19 cellular contexts compared by ENCODE assay signal in genomic region chr10:78911533-78912340, GRCh38.
DNase-seq lines count a peak whose midpoint lies in the region; ATAC-seq and TF ChIP-seq lines count a peak whose summit lies in the region.
"Had no signal": no experiment of that assay in that cellular context is flagged by ENCODE, and none has a peak within 500 bp of the region (broad histone marks: within the 10 kb centered on the region; RNA-seq: fewer than 3 reads in every experiment).

No MANE protein-coding gene starts in this region.

- H3K27me3 Mint-ChIP-seq in brain (no peaks in the 10 kb centered on the region), nephron (ENCODE audit: low read depth) (peaks cover 40% of the 10 kb centered on the region)
- H3K27me3 Mint-ChIP-seq in natural killer cell treated with Interleukin-12 subunit alpha and Interleukin-12 subunit beta and Interleukin-15 and Interleukin-18, amount 100 ng/mL, for 72 hours = no peaks in the 10 kb centered on the region
- H3K27me3 Mint-ChIP-seq: CD4-positive, alpha-beta T cell had no signal

- WGBS in heart left ventricle, 4 donors = 67 to 78% (median 71%) methylated on average over 10 of the region's 10 CpGs

- DNase-seq in Right ventricle myocardium superior = no peak
- no peak for DNase-seq in heart left ventricle
- DNase-seq in upper lobe of right lung = peak; percentile 68
- no peak for DNase-seq in H7
- no peak for DNase-seq in medulla oblongata (ENCODE audit: extremely low spot score)
- no peak for DNase-seq in natural killer cell treated with Interleukin-12 subunit alpha and Interleukin-12 subunit beta and Interleukin-15 and Interleukin-18, amount 100 ng/mL, for 72 hours (ENCODE audit: low spot score)
- DNase-seq: Calu3; CD4-positive, alpha-beta T cell; DND-41; GDM1; GOT3; NCI-H1417 treated with DMSO at 0.1 percent for 48 hours; NCI-H2029; NCI-H2227 treated with DMSO at 0.1 percent for 48 hours; NCI-H526 treated with DMSO at 0.1 percent for 48 hours; SJCRH30 had no signal

- H3K4me3 ChIP-seq in heart left ventricle = no peak overlapping the region
- H3K4me3 ChIP-seq in upper lobe of right lung = no peak overlapping the region
- H3K4me3 ChIP-seq in H7 (ENCODE audit: insufficient read depth, low read depth, low read length) = no peak overlapping the region
- H3K4me3 ChIP-seq: A549, SJCRH30 had no signal

- H3K27me3 ChIP-seq in heart left ventricle (no peaks in the 10 kb centered on the region), upper lobe of right lung (no peaks in the 10 kb centered on the region), H7 (ENCODE audit: control insufficient read depth, insufficient read depth, low read length) (peaks cover 2% of the 10 kb centered on the region)

- H3K27ac Mint-ChIP-seq in brain = peak overlapping the region in 4 of 5 experiments; percentile 24 to 84 (median 72)
- peak overlapping the region; percentile 16 to 68 (median 64) for H3K27ac Mint-ChIP-seq in nephron
- no peak overlapping the region for H3K27ac Mint-ChIP-seq in natural killer cell treated with Interleukin-12 subunit alpha and Interleukin-12 subunit beta and Interleukin-15 and Interleukin-18, amount 100 ng/mL, for 72 hours
- H3K27ac Mint-ChIP-seq: CD4-positive, alpha-beta T cell had no signal

- H3K9me3 ChIP-seq in heart left ventricle (no peaks in the 10 kb centered on the region), upper lobe of right lung (no peaks in the 10 kb centered on the region)
- H3K9me3 ChIP-seq: A549, SJCRH30 had no signal

- intact Hi-C loops in Right ventricle myocardium superior (cut with DNase I) (no loop called here), heart left ventricle (cut with DNase I) (no loop called here), upper lobe of right lung (cut with DNase I) (no loop called here)

- H3K4me1 Mint-ChIP-seq in brain (peaks cover 86% of the 10 kb centered on the region), nephron (peaks cover 39% of the 10 kb centered on the region)
- H3K4me1 Mint-ChIP-seq in natural killer cell treated with Interleukin-12 subunit alpha and Interleukin-12 subunit beta and Interleukin-15 and Interleukin-18, amount 100 ng/mL, for 72 hours (ENCODE audit: low read depth in 2 of 2) = no peaks in the 10 kb centered on the region

- H3K36me3 Mint-ChIP-seq in brain (no peaks in the 10 kb centered on the region), nephron (ENCODE audit: low read depth) (no peaks in the 10 kb centered on the region)
- H3K36me3 Mint-ChIP-seq in natural killer cell treated with Interleukin-12 subunit alpha and Interleukin-12 subunit beta and Interleukin-15 and Interleukin-18, amount 100 ng/mL, for 72 hours = no peaks in the 10 kb centered on the region

- no peak for TF ChIP-seq POLR2A in heart left ventricle (IDR thresholded peaks at IDR 0.05)

- H3K36me3 ChIP-seq in heart left ventricle (no peaks in the 10 kb centered on the region), upper lobe of right lung (no peaks in the 10 kb centered on the region), H7 (replicated peaks; ENCODE audit: control insufficient read depth, insufficient read depth, low read length) (no peaks in the 10 kb centered on the region)
- H3K36me3 ChIP-seq: SJCRH30 had no signal

- H3K27ac ChIP-seq in heart left ventricle = no peak overlapping the region
- no peak overlapping the region for H3K27ac ChIP-seq in upper lobe of right lung
- H3K27ac ChIP-seq: A549, SJCRH30 had no signal

- ATAC-seq in Right ventricle myocardium superior (ENCODE audit: poor library complexity) = peak; percentile 45
- no peak for ATAC-seq in heart left ventricle
- peak; percentile 65 for ATAC-seq in upper lobe of right lung
- no peak for ATAC-seq in natural killer cell treated with Interleukin-12 subunit alpha and Interleukin-12 subunit beta and Interleukin-15 and Interleukin-18, amount 100 ng/mL, for 72 hours
- ATAC-seq: A549 had no signal

- H3K4me3 Mint-ChIP-seq in brain (no peak overlapping the region), nephron (no peak overlapping the region)
- H3K4me3 Mint-ChIP-seq in natural killer cell treated with Interleukin-12 subunit alpha and Interleukin-12 subunit beta and Interleukin-15 and Interleukin-18, amount 100 ng/mL, for 72 hours = no peak overlapping the region
- H3K4me3 Mint-ChIP-seq: CD4-positive, alpha-beta T cell had no signal

- TF ChIP-seq CTCF in heart left ventricle (IDR thresholded peaks at IDR 0.05) = no peak
- no peak for TF ChIP-seq CTCF in brain (conservative IDR thresholded peaks at IDR 0.05)
- no peak for TF ChIP-seq CTCF in nephron (IDR thresholded peaks at IDR 0.05; ENCODE audit: unreplicated experiment in 3 of 3)
- no peak for TF ChIP-seq CTCF in upper lobe of right lung (IDR thresholded peaks at IDR 0.05)

- H3K9me3 Mint-ChIP-seq in brain = no peaks in the 10 kb centered on the region
- no peaks in the 10 kb centered on the region for H3K9me3 Mint-ChIP-seq in nephron
- H3K9me3 Mint-ChIP-seq in natural killer cell treated with Interleukin-12 subunit alpha and Interleukin-12 subunit beta and Interleukin-15 and Interleukin-18, amount 100 ng/mL, for 72 hours = no peaks in the 10 kb centered on the region
- H3K9me3 Mint-ChIP-seq: CD4-positive, alpha-beta T cell had no signal

- peaks cover 0 to 4% (median 0%) of the 10 kb centered on the region in 12 donors for H3K4me1 ChIP-seq in heart left ventricle
- H3K4me1 ChIP-seq in upper lobe of right lung = no peaks in the 10 kb centered on the region
- H3K4me1 ChIP-seq: A549 had no signal

Comparison
In these comparisons a context has a peak if more than half of its experiments do, and no peak if none do; other contexts are left out.
1. ATAC-seq: peak in Right ventricle myocardium superior (single experiment) and upper lobe of right lung (single experiment); none in heart left ventricle (0 of 4) and natural killer cell treated with Interleukin-12 subunit alpha and Interleukin-12 subunit beta and Interleukin-15 and Interleukin-18, amount 100 ng/mL, for 72 hours (0 of 2).
2. H3K27ac Mint-ChIP-seq: peak in brain (4 of 5) and nephron (3 of 3); none in natural killer cell treated with Interleukin-12 subunit alpha and Interleukin-12 subunit beta and Interleukin-15 and Interleukin-18, amount 100 ng/mL, for 72 hours (0 of 2).